Comparison of ENCODE assay signal across 10 cellular contexts in genomic region chr10:50992356-50992866, GRCh38.
DNase-seq lines count a peak whose midpoint lies in the region; ATAC-seq and TF ChIP-seq lines count a peak whose summit lies in the region.
"Had no signal": no experiment of that assay in that cellular context is flagged by ENCODE, and none has a peak within 500 bp of the region (broad histone marks: within the 10 kb centered on the region; RNA-seq: fewer than 3 reads in every experiment).

No MANE protein-coding gene starts in this region.

- H3K9me3 ChIP-seq in left lung (no peaks in the 10 kb centered on the region), spleen (no peaks in the 10 kb centered on the region)

- H3K4me1 ChIP-seq in left lung (no peaks in the 10 kb centered on the region), spleen (peaks cover 4 to 33% (median 25%) of the 10 kb centered on the region in 6 donors)

- H3K36me3 ChIP-seq in left lung (no peaks in the 10 kb centered on the region), spleen (no peaks in the 10 kb centered on the region)

- intact Hi-C loops in left lung (cut with DNase I) (no loop called here), spleen (cut with DNase I; ENCODE audit: low total_unique reads) (no loop called here)

- peaks cover 0 to 59% of the 10 kb centered on the region in 2 donors for H3K27me3 ChIP-seq in left lung
- peaks cover 0 to 68% (median 35%) of the 10 kb centered on the region in 7 donors for H3K27me3 ChIP-seq in spleen (replicated peaks in 1 of 7)

- H3K27ac ChIP-seq in left lung, result peak overlapping the region; percentile 82 to 94
- peak overlapping the region in 7 of 8 donors; percentile 72 to 81 (median 73) for H3K27ac ChIP-seq in spleen

- no peak for TF ChIP-seq POLR2A in spleen (IDR thresholded peaks at IDR 0.05)

- no peak for TF ChIP-seq CTCF in left lung (IDR thresholded peaks at IDR 0.05)
- TF ChIP-seq CTCF in spleen (IDR thresholded peaks at IDR 0.05 in 8 of 11, conservative IDR thresholded peaks at IDR 0.05 in 3 of 11), result no peak

- peak; percentile 4 for DNase-seq in HuH-7 (ENCODE audit: low spot score)
- peak; percentile 53 for DNase-seq in ecto neural progenitor cell (ENCODE audit: low spot score)
- no peak for DNase-seq in left lung
- DNase-seq in spleen, result peak; percentile 56
- DNase-seq in D341Med (ENCODE audit: low spot score), result no peak
- no peak for DNase-seq in UCSD-AML1 (lab: John Stamatoyannopoulos, UW; ENCODE audit: unreplicated experiment)
- DNase-seq in HUDEP-2 (lab: John Stamatoyannopoulos, UW; ENCODE audit: unreplicated experiment in 76 of 76), result no peak
- DNase-seq: activated CD4-positive, alpha-beta T cell treated with anti-CD3 and anti-CD28 coated beads for 1 hour; NCI-H1694 treated with DMSO at 0.1 percent for 48 hours had no signal

- ATAC-seq in left lung (peak; percentile 7), HG02938 (IDR thresholded peaks at IDR 0.05; ENCODE audit: unreplicated experiment) (no peak)

- 11 to 22% (median 17%) methylated on average over 12 to 13 of the region's 13 CpGs for WGBS in spleen, 5 donors

- H3K4me3 ChIP-seq in left lung (peak overlapping the region; percentile 52 to 63), spleen (peak overlapping the region; percentile 9 to 71 (median 47))

Comparison
In these comparisons a context has a peak if more than half of its experiments do, and no peak if none do; other contexts are left out.
1. DNase-seq: peak in HuH-7 (single experiment), ecto neural progenitor cell (single experiment) and spleen (single experiment); none in left lung (0 of 2), D341Med (single experiment), UCSD-AML1 (single experiment) and HUDEP-2 (0 of 76).